In the genomic region with DNA sequence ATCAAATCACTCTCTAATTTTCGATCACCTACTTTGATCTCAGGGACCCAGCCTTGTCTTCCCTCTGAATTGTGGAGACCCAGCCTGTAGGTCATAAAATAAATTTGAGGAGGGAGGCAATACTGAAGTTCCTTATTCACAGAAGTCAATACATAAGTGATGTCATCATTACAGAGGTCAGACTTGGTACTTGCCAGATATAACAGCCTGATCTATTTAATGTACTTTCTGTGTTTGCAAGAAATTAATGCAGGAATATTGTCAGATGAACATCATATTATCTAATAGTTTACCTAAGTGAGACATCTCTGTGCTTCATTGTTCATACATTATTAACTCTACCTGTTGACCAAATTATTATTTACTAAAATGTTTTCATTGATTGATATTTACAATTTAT, we compare ENCODE assay signal across 39 cellular contexts.
"Had no signal": no experiment of that assay in that cellular context is flagged by ENCODE, and none has a peak within 500 bp of the region (broad histone marks: within the 10 kb centered on the region; RNA-seq: fewer than 3 reads in every experiment).

No MANE protein-coding gene starts in this region.

- H3K9me3 Mint-ChIP-seq: activated naive CD4-positive, alpha-beta T cell treated with anti-CD3 and anti-CD28 coated beads for 36 hours; activated naive CD4-positive, alpha-beta T cell treated with anti-CD3 and anti-CD28 coated beads, Interleukin-2, amount 50 U/mL, for 24 hours; activated naive CD4-positive, alpha-beta T cell treated with anti-CD3 and anti-CD28 coated beads, Interleukin-2, amount 50 U/mL, for 72 hours; activated naive CD8-positive, alpha-beta T cell treated with anti-CD3 and anti-CD28 coated beads for 36 hours; activated naive CD8-positive, alpha-beta T cell treated with anti-CD3 and anti-CD28 coated beads, Interleukin-2, amount 10 ng/mL, durations not matched to agents 7 days and 5 days; activated naive CD8-positive, alpha-beta T cell treated with anti-CD3 and anti-CD28 coated beads, Interleukin-2, amount 50 U/mL, for 24 hours; activated T-cell treated with anti-CD3 and anti-CD28 coated beads, Interleukin-2, amount 50 U/mL, for 24 hours; activated T-cell treated with anti-CD3 and anti-CD28 coated beads, Interleukin-2, amount 50 U/mL, for 4 hours; activated T-cell treated with anti-CD3 and anti-CD28 coated beads, Interleukin-2, amount 50 U/mL, for 72 hours; activated T-helper 1 cell treated with anti-CD3 and anti-CD28 coated beads, Interleukin-12 subunit alpha, Interleukin-12 subunit beta, Interleukin-2, Interleukin-4 antibody, amounts not matched to agents 30 ng/mL and 10 ng/mL and 1 ng/mL, durations not matched to agents 14 hours and 24 hours and 36 hours; activated T-helper 17 cell treated with anti-CD3 and anti-CD28 coated beads, Interleukin-2, amount 50 U/mL, for 72 hours; activated T-helper 2 cell treated with anti-CD3 and anti-CD28 coated beads, Interferon-gamma antibody, Interleukin-2, Interleukin-4, amounts not matched to agents 10 μg/mL and 5 μg/mL and 100 μg/mL, durations not matched to agents 14 hours and 24 hours and 36 hours; central memory CD8-positive, alpha-beta T cell had no signal

- H3K27me3 Mint-ChIP-seq: brain had no signal

- ATAC-seq: activated naive CD4-positive, alpha-beta T cell treated with anti-CD3 and anti-CD28 coated beads, Interleukin-2, amount 50 U/mL, for 72 hours; activated naive CD8-positive, alpha-beta T cell treated with anti-CD3 and anti-CD28 coated beads, Interleukin-2, amount 50 U/mL, for 24 hours; activated T-cell treated with anti-CD3 and anti-CD28 coated beads, Interleukin-2, amount 50 U/mL, for 4 hours; activated T-cell treated with anti-CD3 and anti-CD28 coated beads, Interleukin-2, amount 50 U/mL, for 72 hours; activated T-helper 17 cell treated with anti-CD3 and anti-CD28 coated beads, Interleukin-2, amount 50 U/mL, for 72 hours; body of pancreas had no signal

- H3K27ac Mint-ChIP-seq: activated naive CD4-positive, alpha-beta T cell treated with anti-CD3 and anti-CD28 coated beads for 36 hours; activated naive CD4-positive, alpha-beta T cell treated with anti-CD3 and anti-CD28 coated beads, Interleukin-2, amount 50 U/mL, for 24 hours; activated naive CD4-positive, alpha-beta T cell treated with anti-CD3 and anti-CD28 coated beads, Interleukin-2, amount 50 U/mL, for 72 hours; activated naive CD8-positive, alpha-beta T cell; activated naive CD8-positive, alpha-beta T cell treated with anti-CD3 and anti-CD28 coated beads for 36 hours; activated naive CD8-positive, alpha-beta T cell treated with anti-CD3 and anti-CD28 coated beads, Interleukin-2, amount 10 ng/mL, durations not matched to agents 7 days and 5 days; activated naive CD8-positive, alpha-beta T cell treated with anti-CD3 and anti-CD28 coated beads, Interleukin-2, amount 50 U/mL, for 24 hours; activated T-cell treated with anti-CD3 and anti-CD28 coated beads, Interleukin-2, amount 50 U/mL, for 24 hours; activated T-cell treated with anti-CD3 and anti-CD28 coated beads, Interleukin-2, amount 50 U/mL, for 72 hours; activated T-helper 1 cell treated with anti-CD3 and anti-CD28 coated beads, Interleukin-12 subunit alpha, Interleukin-12 subunit beta, Interleukin-2, Interleukin-4 antibody, amounts not matched to agents 30 ng/mL and 10 ng/mL and 1 ng/mL, durations not matched to agents 14 hours and 24 hours and 36 hours; activated T-helper 17 cell treated with anti-CD3 and anti-CD28 coated beads, Interleukin-2, amount 50 U/mL, for 72 hours; activated T-helper 2 cell treated with anti-CD3 and anti-CD28 coated beads, Interferon-gamma antibody, Interleukin-2, Interleukin-4, amounts not matched to agents 10 μg/mL and 5 μg/mL and 100 μg/mL, durations not matched to agents 14 hours and 24 hours and 36 hours; brain had no signal

- H3K4me1 Mint-ChIP-seq: activated naive CD4-positive, alpha-beta T cell treated with anti-CD3 and anti-CD28 coated beads, Interleukin-2, amount 50 U/mL, for 24 hours; activated naive CD8-positive, alpha-beta T cell treated with anti-CD3 and anti-CD28 coated beads for 36 hours; activated naive CD8-positive, alpha-beta T cell treated with anti-CD3 and anti-CD28 coated beads, Interleukin-2, amount 10 ng/mL, durations not matched to agents 7 days and 5 days; activated naive CD8-positive, alpha-beta T cell treated with anti-CD3 and anti-CD28 coated beads, Interleukin-2, amount 50 U/mL, for 24 hours; activated T-helper 17 cell treated with anti-CD3 and anti-CD28 coated beads, Interleukin-2, amount 50 U/mL, for 72 hours; central memory CD8-positive, alpha-beta T cell had no signal

- H3K4me3 Mint-ChIP-seq: activated naive CD4-positive, alpha-beta T cell treated with anti-CD3 and anti-CD28 coated beads for 36 hours; activated naive CD4-positive, alpha-beta T cell treated with anti-CD3 and anti-CD28 coated beads, Interleukin-2, amount 50 U/mL, for 24 hours; activated naive CD8-positive, alpha-beta T cell; activated naive CD8-positive, alpha-beta T cell treated with anti-CD3 and anti-CD28 coated beads for 36 hours; activated naive CD8-positive, alpha-beta T cell treated with anti-CD3 and anti-CD28 coated beads, Interleukin-2, amount 10 ng/mL, durations not matched to agents 7 days and 5 days; activated naive CD8-positive, alpha-beta T cell treated with anti-CD3 and anti-CD28 coated beads, Interleukin-2, amount 50 U/mL, for 24 hours; activated T-cell treated with anti-CD3 and anti-CD28 coated beads, Interleukin-2, amount 50 U/mL, for 24 hours; activated T-cell treated with anti-CD3 and anti-CD28 coated beads, Interleukin-2, amount 50 U/mL, for 4 hours; activated T-cell treated with anti-CD3 and anti-CD28 coated beads, Interleukin-2, amount 50 U/mL, for 72 hours; activated T-helper 1 cell treated with anti-CD3 and anti-CD28 coated beads, Interleukin-12 subunit alpha, Interleukin-12 subunit beta, Interleukin-2, Interleukin-4 antibody, amounts not matched to agents 30 ng/mL and 10 ng/mL and 1 ng/mL, durations not matched to agents 14 hours and 24 hours and 36 hours; activated T-helper 17 cell treated with anti-CD3 and anti-CD28 coated beads, Interleukin-2, amount 50 U/mL, for 72 hours; brain; central memory CD8-positive, alpha-beta T cell had no signal

- FAIRE-seq: astrocyte, bronchial epithelial cell had no signal

- DNase-seq: activated effector memory CD4-positive, alpha-beta T cell treated with anti-CD3 and anti-CD28 coated beads, Interleukin-2, amount 50 U/mL, for 16 hours; activated effector memory CD4-positive, alpha-beta T cell treated with Interleukin-2 at 50 U/mL for 16 hours; activated gamma-delta T cell; activated gamma-delta T cell treated with Interleukin-2 at 50 U/mL for 16 hours; activated naive CD4-positive, alpha-beta T cell; activated naive CD4-positive, alpha-beta T cell treated with anti-CD3 and anti-CD28 coated beads for 36 hours; activated naive CD4-positive, alpha-beta T cell treated with anti-CD3 and anti-CD28 coated beads, Interleukin-2, amount 50 U/mL, for 16 hours; activated naive CD4-positive, alpha-beta T cell treated with Interleukin-2 at 50 U/mL for 16 hours; activated naive CD8-positive, alpha-beta T cell treated with anti-CD3 and anti-CD28 coated beads for 36 hours; activated naive CD8-positive, alpha-beta T cell treated with anti-CD3 and anti-CD28 coated beads, Interleukin-2, amount 10 ng/mL, durations not matched to agents 7 days and 5 days; activated naive CD8-positive, alpha-beta T cell treated with anti-CD3 and anti-CD28 coated beads, Interleukin-2, amount 50 U/mL, for 24 hours; activated T-cell treated with anti-CD3 and anti-CD28 coated beads, Interleukin-2, amount 50 U/mL, for 1 hour; activated T-cell treated with anti-CD3 and anti-CD28 coated beads, Interleukin-2, amount 50 U/mL, for 24 hours; activated T-cell treated with anti-CD3 and anti-CD28 coated beads, Interleukin-2, amount 50 U/mL, for 4 hours; activated T-cell treated with anti-CD3 and anti-CD28 coated beads, Interleukin-2, amount 50 U/mL, for 48 hours; activated T-cell treated with anti-CD3 and anti-CD28 coated beads, Interleukin-2, amount 50 U/mL, for 72 hours; adrenal gland; amniotic stem cell; amygdala; anterior cingulate cortex; aorta; body of pancreas; brain microvascular endothelial cell; caudate nucleus; central memory CD4-positive, alpha-beta T cell; cerebellar nuclear complex had no signal

- H3K4me3 ChIP-seq: adrenal gland, ascending aorta, body of pancreas, breast epithelium, cardiac muscle cell had no signal

- H3K27ac ChIP-seq: adrenal gland, ascending aorta, body of pancreas, brain microvascular endothelial cell, breast epithelium, cardiac muscle cell had no signal

- H3K4me1 ChIP-seq: adrenal gland, body of pancreas, breast epithelium had no signal

- H3K27me3 ChIP-seq: adrenal gland, ascending aorta, body of pancreas, brain microvascular endothelial cell, breast epithelium, cardiac muscle cell had no signal

- H3K36me3 Mint-ChIP-seq: activated naive CD4-positive, alpha-beta T cell treated with anti-CD3 and anti-CD28 coated beads, Interleukin-2, amount 50 U/mL, for 24 hours; activated naive CD4-positive, alpha-beta T cell treated with anti-CD3 and anti-CD28 coated beads, Interleukin-2, amount 50 U/mL, for 72 hours; activated naive CD8-positive, alpha-beta T cell; activated naive CD8-positive, alpha-beta T cell treated with anti-CD3 and anti-CD28 coated beads for 36 hours; activated naive CD8-positive, alpha-beta T cell treated with anti-CD3 and anti-CD28 coated beads, Interleukin-2, amount 10 ng/mL, durations not matched to agents 7 days and 5 days; brain had no signal

- H3K9me3 ChIP-seq: adrenal gland, ascending aorta, body of pancreas, breast epithelium had no signal

- H3K36me3 ChIP-seq: adrenal gland, ascending aorta, brain microvascular endothelial cell, breast epithelium, cardiac muscle cell had no signal
